In genomic region chr1:201500670-201501120, GRCh38 we compare ENCODE assay signal across 1 cellular context.
TF ChIP-seq lines count a peak whose summit lies in the region.

No MANE protein-coding gene starts in this region.

TF ChIP-seq in liver, 16 proteins besides CTCF, POLR2A, EP300 and RAD21:
- TF ChIP-seq GABPA (IDR thresholded peaks at IDR 0.05 in 1 of 2, conservative IDR thresholded peaks at IDR 0.05 in 1 of 2): no peak
- TF ChIP-seq RXRA (IDR thresholded peaks at IDR 0.05): peak; percentile 88 to 92
- peak; percentile 81 for TF ChIP-seq SP1 (IDR thresholded peaks at IDR 0.05)
- TF ChIP-seq MAX (IDR thresholded peaks at IDR 0.05): peak; percentile 36
- TF ChIP-seq YY1 (IDR thresholded peaks at IDR 0.05): peak; percentile 23
- TF ChIP-seq TAF1 (conservative IDR thresholded peaks at IDR 0.05): no peak
- no peak for TF ChIP-seq EGR1 (IDR thresholded peaks at IDR 0.05; ENCODE audit: low read depth in 2 of 2)
- peak; percentile 100 for TF ChIP-seq NR2F2 (IDR thresholded peaks at IDR 0.05)
- no peak for TF ChIP-seq ATF3 (IDR thresholded peaks at IDR 0.05)
- TF ChIP-seq FOXA1 (IDR thresholded peaks at IDR 0.05): peak; percentile 27
- TF ChIP-seq FOXA2 (IDR thresholded peaks at IDR 0.05): peak; percentile 60
- TF ChIP-seq REST (IDR thresholded peaks at IDR 0.05): no peak
- TF ChIP-seq HNF4A (conservative IDR thresholded peaks at IDR 0.05): peak; percentile 84 to 96
- no peak for TF ChIP-seq ZBTB33 (IDR thresholded peaks at IDR 0.05)
- no peak for TF ChIP-seq HNF4G (IDR thresholded peaks at IDR 0.05)
- TF ChIP-seq JUND (IDR thresholded peaks at IDR 0.05): peak in 1 of 2 donors; percentile 61
TF ChIP-seq in liver: peak in this region for 9.
